Comparison of ENCODE assay signal across 29 cellular contexts in the genomic region with DNA sequence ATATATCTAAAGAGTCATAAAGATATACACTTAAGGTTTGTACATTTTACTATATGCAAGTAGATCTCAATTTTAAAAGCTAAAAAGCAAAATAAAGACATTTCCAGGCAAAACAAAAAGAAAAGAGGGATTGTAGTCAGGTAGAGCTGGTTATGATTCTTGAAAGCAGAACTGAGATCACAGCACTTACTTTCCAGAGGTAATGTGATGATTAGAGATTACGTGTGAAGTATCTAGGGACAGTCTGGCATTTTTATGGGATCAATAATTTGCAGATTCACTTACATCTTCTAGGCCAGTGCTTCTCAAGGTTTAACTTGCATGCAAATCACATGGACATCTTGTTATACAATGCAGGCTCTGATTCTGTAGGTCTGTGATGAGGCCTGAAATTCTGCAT.
"Had no signal": no experiment of that assay in that cellular context is flagged by ENCODE, and none has a peak within 500 bp of the region (broad histone marks: within the 10 kb centered on the region; RNA-seq: fewer than 3 reads in every experiment).

No MANE protein-coding gene starts in this region.

- H3K4me1 ChIP-seq: spleen had no signal

- H3K4me3 Mint-ChIP-seq: activated CD4-positive, alpha-beta memory T cell treated with anti-CD3 and anti-CD28 coated beads, Interleukin-2, amount 10 ng/mL, durations not matched to agents 7 days and 5 days; activated CD4-positive, alpha-beta T cell treated with anti-CD3 and anti-CD28 coated beads, Interleukin-2, amount 10 ng/mL, durations not matched to agents 7 days and 5 days; activated T-cell treated with anti-CD3 and anti-CD28 coated beads, Interleukin-2, amount 50 U/mL, for 4 hours; activated T-helper 17 cell treated with anti-CD3 and anti-CD28 coated beads, Interleukin-2, amount 50 U/mL, for 72 hours; immature natural killer cell; naive thymus-derived CD8-positive, alpha-beta T cell had no signal

- H3K27me3 ChIP-seq: brain microvascular endothelial cell, dorsolateral prefrontal cortex, hepatocyte, spleen had no signal

- FAIRE-seq: astrocyte, frontal cortex, kidney, urothelium cell line had no signal

- H2AFZ ChIP-seq: hepatocyte had no signal

- H3K36me3 ChIP-seq: brain microvascular endothelial cell, spleen, thoracic aorta had no signal

- H3K9me3 ChIP-seq: thoracic aorta had no signal

- H3K27ac Mint-ChIP-seq: activated CD4-positive, alpha-beta memory T cell treated with anti-CD3 and anti-CD28 coated beads, Interleukin-2, amount 10 ng/mL, durations not matched to agents 7 days and 5 days; activated CD4-positive, alpha-beta T cell treated with anti-CD3 and anti-CD28 coated beads, Interleukin-2, amount 10 ng/mL, durations not matched to agents 7 days and 5 days; activated T-helper 17 cell treated with anti-CD3 and anti-CD28 coated beads, Interleukin-2, amount 50 U/mL, for 72 hours; immature natural killer cell; naive thymus-derived CD8-positive, alpha-beta T cell had no signal

- H3K4me1 Mint-ChIP-seq: activated CD4-positive, alpha-beta memory T cell treated with anti-CD3 and anti-CD28 coated beads, Interleukin-2, amount 10 ng/mL, durations not matched to agents 7 days and 5 days; activated CD4-positive, alpha-beta T cell treated with anti-CD3 and anti-CD28 coated beads, Interleukin-2, amount 10 ng/mL, durations not matched to agents 7 days and 5 days; activated T-helper 17 cell treated with anti-CD3 and anti-CD28 coated beads, Interleukin-2, amount 50 U/mL, for 72 hours; immature natural killer cell; naive thymus-derived CD8-positive, alpha-beta T cell had no signal

- H3K9me3 Mint-ChIP-seq: activated CD4-positive, alpha-beta T cell treated with anti-CD3 and anti-CD28 coated beads, Interleukin-2, amount 10 ng/mL, durations not matched to agents 7 days and 5 days had no signal

- H3K27ac ChIP-seq: brain microvascular endothelial cell, coronary artery, dorsolateral prefrontal cortex, hepatocyte, spleen, thoracic aorta had no signal

- H3K4me2 ChIP-seq: hepatocyte had no signal

- H3K36me3 Mint-ChIP-seq: immature natural killer cell; naive thymus-derived CD8-positive, alpha-beta T cell had no signal

- ATAC-seq: activated T-cell treated with anti-CD3 and anti-CD28 coated beads, Interleukin-2, amount 50 U/mL, for 4 hours; activated T-helper 17 cell treated with anti-CD3 and anti-CD28 coated beads, Interleukin-2, amount 50 U/mL, for 72 hours; left colon; naive thymus-derived CD8-positive, alpha-beta T cell; right cardiac atrium; stimulated activated naive CD8-positive, alpha-beta T cell treated with anti-CD3 and anti-CD28 coated beads, Interleukin-15, Interleukin-2, amounts not matched to agents 100 U/mL and 50 U/mL, for 24 hours had no signal

- H3K4me3 ChIP-seq: coronary artery, dorsolateral prefrontal cortex, hepatocyte, spleen, thoracic aorta had no signal

- H3K79me2 ChIP-seq: hepatocyte had no signal

- H3K27me3 Mint-ChIP-seq: activated CD4-positive, alpha-beta memory T cell treated with anti-CD3 and anti-CD28 coated beads, Interleukin-2, amount 10 ng/mL, durations not matched to agents 7 days and 5 days; activated CD4-positive, alpha-beta T cell treated with anti-CD3 and anti-CD28 coated beads, Interleukin-2, amount 10 ng/mL, durations not matched to agents 7 days and 5 days; activated T-helper 17 cell treated with anti-CD3 and anti-CD28 coated beads, Interleukin-2, amount 50 U/mL, for 72 hours; naive thymus-derived CD8-positive, alpha-beta T cell had no signal

- DNase-seq: activated CD4-positive, alpha-beta memory T cell treated with anti-CD3 and anti-CD28 coated beads, Interleukin-2, amount 10 ng/mL, durations not matched to agents 7 days and 5 days; activated CD4-positive, alpha-beta T cell treated with anti-CD3 and anti-CD28 coated beads for 1 hour; activated CD4-positive, alpha-beta T cell treated with anti-CD3 and anti-CD28 coated beads, Interleukin-2, amount 10 ng/mL, durations not matched to agents 7 days and 5 days; activated CD8-positive, alpha-beta memory T cell treated with anti-CD3 and anti-CD28 coated beads, Interleukin-2, amount 50 U/mL, for 48 hours; activated gamma-delta T cell treated with Interleukin-2 at 50 U/mL for 16 hours; activated naive CD4-positive, alpha-beta T cell treated with anti-CD3 and anti-CD28 coated beads, Interleukin-2, amount 50 U/mL, for 16 hours; activated T-cell treated with anti-CD3 and anti-CD28 coated beads, Interleukin-2, amount 50 U/mL, for 4 hours; amniotic stem cell; brain microvascular endothelial cell; dorsolateral prefrontal cortex; effector memory CD4-positive, alpha-beta T cell; immature natural killer cell; left colon; mammary epithelial cell; midbrain; naive thymus-derived CD8-positive, alpha-beta T cell; right cardiac atrium; spleen; stimulated activated naive CD8-positive, alpha-beta T cell treated with anti-CD3 and anti-CD28 coated beads, Interleukin-15, Interleukin-2, amounts not matched to agents 100 U/mL and 50 U/mL, for 24 hours; T1000; trophoblast cell had no signal
